Comparison of ENCODE assay signal across 9 cellular contexts in the genomic region with DNA sequence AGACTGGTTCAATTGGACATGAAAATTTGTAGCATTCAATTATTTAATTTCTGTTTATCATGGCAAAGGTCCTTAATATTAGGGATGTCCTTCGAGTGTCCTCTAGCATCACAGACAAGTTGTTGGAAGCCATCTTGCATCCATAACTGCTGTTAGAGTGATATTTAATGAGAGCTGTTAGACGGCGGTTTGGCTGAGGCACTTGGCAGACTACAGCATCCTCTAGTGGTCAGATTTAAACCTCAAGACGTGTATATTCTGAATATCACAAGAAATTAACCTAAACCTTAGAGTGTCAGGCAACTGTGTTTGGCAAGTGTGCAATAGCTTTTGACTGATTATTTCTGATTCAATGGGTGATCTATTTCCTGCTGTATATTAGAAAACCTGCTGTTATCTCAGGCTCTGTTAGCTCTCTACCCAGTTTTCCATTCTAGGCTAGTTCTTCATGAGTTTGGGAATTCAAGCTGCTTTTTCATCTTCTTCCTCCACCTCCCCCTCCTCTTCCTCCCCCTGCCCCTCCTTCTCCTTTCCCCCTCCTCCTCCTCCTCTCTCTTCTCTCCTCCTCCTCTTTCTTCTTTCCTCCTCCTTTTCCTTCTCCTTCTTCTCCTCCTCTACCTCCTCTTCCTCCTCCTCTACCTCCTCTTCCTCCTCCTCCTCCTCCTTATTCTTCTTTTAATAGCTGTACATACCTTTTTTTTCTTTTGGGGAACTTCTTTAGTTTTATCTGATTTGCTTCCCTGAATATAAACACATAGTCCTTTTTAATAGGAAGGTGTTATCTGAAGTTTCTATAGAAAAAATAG. TPM values are rescaled to one million over a fixed set of nuclear protein-coding genes. Genes with fewer than 3 reads are reported as not detected.
DNase-seq lines count a peak whose midpoint lies in the region; ATAC-seq, FAIRE-seq and TF ChIP-seq lines count a peak whose summit lies in the region.
"Had no signal": no experiment of that assay in that cellular context is flagged by ENCODE, and none has a peak within 500 bp of the region (broad histone marks: within the 10 kb centered on the region; RNA-seq: fewer than 3 reads in every experiment).

No MANE protein-coding gene starts in this region.

- H3K4me3 ChIP-seq in MG63 (no peak overlapping the region), K562 (no peak overlapping the region)

- no peak overlapping the region for H3K9ac ChIP-seq in K562 (ENCODE audit: insufficient read depth in 1 of 2, low read depth in 2 of 2, low read length in 2 of 2)

- no peaks in the 10 kb centered on the region for H3K79me2 ChIP-seq in K562 (ENCODE audit: control insufficient read depth, insufficient read depth, low read length)

- H3K9me3 ChIP-seq in MG63 (no peaks in the 10 kb centered on the region), K562 (replicated peaks; ENCODE audit: control insufficient read depth, insufficient read depth, low read depth, low read length) (no peaks in the 10 kb centered on the region)

- H2AFZ ChIP-seq in K562 (ENCODE audit: low read depth, low read length), result no peak overlapping the region

- FAIRE-seq in K562 (lab: Jason Lieb, UNC), result no peak

- ATAC-seq in K562, result peak; percentile 64; the same call in 2 of the 3 replicates

- no peak for TF ChIP-seq EP300 in K562 (IDR thresholded peaks at IDR 0.05; ENCODE audit: low read length)

- TF ChIP-seq CTCF in K562 (IDR thresholded peaks at IDR 0.05 in 2 of 3, conservative IDR thresholded peaks at IDR 0.05 in 1 of 3; ENCODE audit: insufficient read depth in 2 of 3, low read depth in 1 of 3, low read length in 3 of 3), result peak; percentile 33 to 62 (median 58); a peak in 5 of 6 replicates

- peak; percentile 76 to 88 for TF ChIP-seq RAD21 in K562 (CRISPR knock-in tag; conservative IDR thresholded peaks at IDR 0.05 in 1 of 2, IDR thresholded peaks at IDR 0.05 in 1 of 2)

- H3K4me2 ChIP-seq in K562 (ENCODE audit: insufficient read depth, low read length), result no peak overlapping the region

- peak; percentile 25 for DNase-seq in activated naive CD4-positive, alpha-beta T cell treated with Interleukin-2 at 50 U/mL for 16 hours
- no peak for DNase-seq in activated naive CD4-positive, alpha-beta T cell (lab: John Stamatoyannopoulos, UW)
- DNase-seq in HCEC 1CT, result peak; percentile 61
- peak; percentile 42 for DNase-seq in MG63
- DNase-seq in RKO (ENCODE audit: low spot score), result peak; percentile 68
- peak in 2 of 4 experiments; percentile 7 to 23 for DNase-seq in K562 (ENCODE audit: extremely low read depth in 1 of 4, low spot score in 3 of 4)
- DNase-seq in iPS-NIHi11 (ENCODE audit: low spot score), result peak; percentile 67
- peak; percentile 20 for DNase-seq in stimulated activated CD4-positive, alpha-beta T cell treated with anti-CD3 and anti-CD28 coated beads, Interleukin-15, amount 100 ng/mL, for 24 hours

- in situ Hi-C loops in K562 (cut with MboI), result no loop called here

- H4K20me1 ChIP-seq in K562 (replicated peaks; ENCODE audit: control insufficient read depth, insufficient read depth, low read length), result no peaks in the 10 kb centered on the region

- no peaks in the 10 kb centered on the region for H3K36me3 ChIP-seq in MG63
- no peaks in the 10 kb centered on the region for H3K36me3 ChIP-seq in K562 (ENCODE audit: control insufficient read depth, insufficient read depth, low read length)

- TF ChIP-seq POLR2A in K562 (conservative IDR thresholded peaks at IDR 0.05), result no peak

- WGBS in K562 (ENCODE audit: insufficient coverage, low coverage, missing lambda C conversion rate), result 0% methylated on average over 4 of the region's 4 CpGs

- POLR2A ChIA-PET in K562 (lab: Yijun Ruan, JAX), result no interaction called here

- no TSS peak for BruUV-seq in K562 (replicated peaks; lab: Mats Ljungman, UMichigan)

- intact Hi-C loops in K562 (cut with micrococcal nuclease), result loop anchor here (1.0 kb wide), 1 partner anchor 195 kb away; no protein-coding TSS in a partner anchor

- H3K4me1 ChIP-seq in K562 (replicated peaks in 1 of 2; ENCODE audit: control insufficient read depth in 2 of 2, insufficient read depth in 2 of 2, low read length in 2 of 2), result no peaks in the 10 kb centered on the region

- H3K9me1 ChIP-seq in K562 (ENCODE audit: control insufficient read depth, insufficient read depth, low read length), result no peaks in the 10 kb centered on the region

- H3K27ac ChIP-seq in K562 (ENCODE audit: extremely low read depth, low read depth, low read length), result no peak overlapping the region

- CTCF ChIA-PET in K562 (lab: Yijun Ruan, JAX; ENCODE audit: low intra/inter-chr PET ratio), result interaction anchor here (1.1 kb wide), 1 partner anchor 195 kb away, joined by 8 read pairs; no protein-coding TSS in a partner anchor

- H3K27me3 ChIP-seq in MG63, result peaks cover 30% of the 10 kb centered on the region
- no peaks in the 10 kb centered on the region for H3K27me3 ChIP-seq in K562 (ENCODE audit: control insufficient read depth in 2 of 2, insufficient read depth in 2 of 2, low read length in 2 of 2)

RNA-seq across cellular contexts. Expression of a gene that starts 8.6 kb away (rescaled TPM):
- total RNA-seq in MG63 (2014; rRNA removed; shearing (Covaris generic); ENCODE audit: low replicate concordance), result not detected in 2 replicates
- not detected in 2 replicates for total RNA-seq in K562 (2011; cell fraction: chromatin; rRNA removed; ENCODE audit: low replicate concordance)
- not detected in 2 replicates for total RNA-seq in K562 (2011; cell fraction: nucleolus; rRNA removed)
- not detected in 2 replicates for total RNA-seq in K562 (2011; cell fraction: nucleoplasm; rRNA removed)
- total RNA-seq in K562 (2014; rRNA removed) (0.45 TPM in 1 of 2 replicates, not detected in the other), K562 (2014; rRNA removed; fragmentation: Illumina TruSeq; extraction: Trizol) (0.41 and 0.62 TPM in 2 replicates), K562 (2015; rRNA removed; fragmentation: Illumina TruSeq; extraction: Trizol) (0.65 and 1.6 TPM in 2 replicates), K562 (2021) (2.2 and 2.8 TPM in 2 replicates)
- polyA plus RNA-seq in K562 (2011; rRNA removed) (not detected in 2 replicates), K562 (2014; fragmentation: Illumina TruSeq; extraction: Trizol) (0.44 and 0.48 TPM in 2 replicates), K562 (2014; fragmentation: Nextera tagmentation; extraction: Ambion mirVana) (1 to 10 TPM in 1 of 2 experiments, under 1 TPM in 1; 0.64 to 1.4 TPM), K562 (2014; rRNA removed) (0.97 TPM in 1 of 2 replicates, not detected in the other)
- polyA plus RNA-seq in K562 (2011; cell fraction: cytosol; rRNA removed), result not detected in 2 replicates
- not detected in 2 replicates for polyA plus RNA-seq in K562 (2011; cell fraction: nucleus; rRNA removed)
- 0.74 and 13.1 TPM in 2 replicates for polyA plus RNA-seq in K562 (2012)
- not detected in 2 replicates for polyA minus RNA-seq in K562 (2011; rRNA and poly(A)+ RNA removed)
- not detected in 2 replicates for polyA minus RNA-seq in K562 (2011; cell fraction: cytosol; rRNA and poly(A)+ RNA removed)
- polyA minus RNA-seq in K562 (2011; cell fraction: nucleus; rRNA and poly(A)+ RNA removed), result not detected in 2 replicates
- total RNA-seq: skeletal muscle tissue had no signal

RNA-seq across cellular contexts. Expression of a gene that starts 40.4 kb away (rescaled TPM):
- total RNA-seq in MG63 (2014; rRNA removed; shearing (Covaris generic); ENCODE audit: low replicate concordance), result not detected in 2 replicates
- total RNA-seq in K562 (2011; cell fraction: chromatin; rRNA removed; ENCODE audit: low replicate concordance), result not detected in 2 replicates
- total RNA-seq in K562 (2011; cell fraction: nucleolus; rRNA removed), result not detected in 2 replicates
- total RNA-seq in K562 (2011; cell fraction: nucleoplasm; rRNA removed), result not detected in 2 replicates
- total RNA-seq in K562 (2014; rRNA removed) (not detected in 2 replicates), K562 (2014; rRNA removed; fragmentation: Illumina TruSeq; extraction: Trizol) (not detected in 2 replicates), K562 (2015; rRNA removed; fragmentation: Illumina TruSeq; extraction: Trizol) (not detected in 2 replicates), K562 (2021) (not detected in 2 replicates)
- polyA plus RNA-seq in K562 (2011; rRNA removed) (not detected in 2 replicates), K562 (2014; fragmentation: Illumina TruSeq; extraction: Trizol) (not detected in 2 replicates), K562 (2014; fragmentation: Nextera tagmentation; extraction: Ambion mirVana) (not detected), K562 (2014; rRNA removed) (not detected in 2 replicates)
- not detected in 2 replicates for polyA plus RNA-seq in K562 (2011; cell fraction: cytosol; rRNA removed)
- polyA plus RNA-seq in K562 (2011; cell fraction: nucleus; rRNA removed), result not detected in 2 replicates
- not detected in 2 replicates for polyA plus RNA-seq in K562 (2012)
- not detected in 2 replicates for polyA minus RNA-seq in K562 (2011; rRNA and poly(A)+ RNA removed)
- not detected in 2 replicates for polyA minus RNA-seq in K562 (2011; cell fraction: cytosol; rRNA and poly(A)+ RNA removed)
- not detected in 2 replicates for polyA minus RNA-seq in K562 (2011; cell fraction: nucleus; rRNA and poly(A)+ RNA removed)

RNA-seq across cellular contexts. Expression of a gene that starts 55.6 kb away (rescaled TPM):
- not detected in 2 replicates for total RNA-seq in MG63 (2014; rRNA removed; shearing (Covaris generic); ENCODE audit: low replicate concordance)
- total RNA-seq in K562 (2011; cell fraction: chromatin; rRNA removed; ENCODE audit: low replicate concordance), result not detected in 2 replicates
- not detected in 2 replicates for total RNA-seq in K562 (2011; cell fraction: nucleolus; rRNA removed)
- total RNA-seq in K562 (2011; cell fraction: nucleoplasm; rRNA removed), result not detected in 2 replicates
- total RNA-seq in K562 (2014; rRNA removed) (not detected in 2 replicates), K562 (2014; rRNA removed; fragmentation: Illumina TruSeq; extraction: Trizol) (not detected in 2 replicates), K562 (2015; rRNA removed; fragmentation: Illumina TruSeq; extraction: Trizol) (not detected in 2 replicates), K562 (2021) (0.35 TPM in 1 of 2 replicates, not detected in the other)
- polyA plus RNA-seq in K562 (2011; rRNA removed) (not detected in 2 replicates), K562 (2014; fragmentation: Illumina TruSeq; extraction: Trizol) (not detected in 2 replicates), K562 (2014; fragmentation: Nextera tagmentation; extraction: Ambion mirVana) (not detected), K562 (2014; rRNA removed) (not detected in 2 replicates)
- not detected in 2 replicates for polyA plus RNA-seq in K562 (2011; cell fraction: cytosol; rRNA removed)
- not detected in 2 replicates for polyA plus RNA-seq in K562 (2011; cell fraction: nucleus; rRNA removed)
- not detected in 2 replicates for polyA plus RNA-seq in K562 (2012)
- polyA minus RNA-seq in K562 (2011; rRNA and poly(A)+ RNA removed), result not detected in 2 replicates
- not detected in 2 replicates for polyA minus RNA-seq in K562 (2011; cell fraction: cytosol; rRNA and poly(A)+ RNA removed)
- not detected in 2 replicates for polyA minus RNA-seq in K562 (2011; cell fraction: nucleus; rRNA and poly(A)+ RNA removed)
- total RNA-seq: skeletal muscle tissue had no signal

Comparison
In these comparisons a context has a peak if more than half of its experiments do, and no peak if none do; other contexts are left out.
1. DNase-seq: peak in activated naive CD4-positive, alpha-beta T cell treated with Interleukin-2 at 50 U/mL for 16 hours (single experiment), HCEC 1CT (single experiment), MG63 (single experiment), RKO (single experiment), iPS-NIHi11 (single experiment) and stimulated activated CD4-positive, alpha-beta T cell treated with anti-CD3 and anti-CD28 coated beads, Interleukin-15, amount 100 ng/mL, for 24 hours (single experiment); none in activated naive CD4-positive, alpha-beta T cell (0 of 4).